In genomic region chr17:81976332-81977210, GRCh38 we compare ENCODE assay signal across 8 cellular contexts. TPM values are rescaled to one million over a fixed set of nuclear protein-coding genes. Genes with fewer than 3 reads are reported as not detected.
DNase-seq lines count a peak whose midpoint lies in the region; ATAC-seq and TF ChIP-seq lines count a peak whose summit lies in the region.

No MANE protein-coding gene starts in this region.

- H3K4me1 ChIP-seq in endodermal cell (ENCODE audit: control insufficient read depth, insufficient read depth, low read length) (no peaks in the 10 kb centered on the region), transverse colon (peaks cover 0 to 19% (median 13%) of the 10 kb centered on the region in 4 donors)
- H3K4me1 ChIP-seq in naive thymus-derived CD4-positive, alpha-beta T cell (ENCODE audit: control insufficient read depth in 2 of 2, insufficient read depth in 2 of 2, low read length in 2 of 2), result peaks cover 16 to 19% of the 10 kb centered on the region in 2 donors

- no peak overlapping the region for H3K27ac ChIP-seq in endodermal cell (ENCODE audit: low read depth, low read length)
- H3K27ac ChIP-seq in naive thymus-derived CD4-positive, alpha-beta T cell (ENCODE audit: low read depth, low read length), result peak overlapping the region; percentile 90
- peak overlapping the region; percentile 84 to 97 (median 94) for H3K27ac ChIP-seq in transverse colon

- CTCF ChIA-PET in naive thymus-derived CD4-positive, alpha-beta T cell (lab: Charles Lee), result interaction anchor here (1.9 kb wide), 1 partner anchor 9 kb away, joined by 8 read pairs; no protein-coding TSS in a partner anchor

- peaks cover 12% of the 10 kb centered on the region for H3K36me3 ChIP-seq in endodermal cell (ENCODE audit: control insufficient read depth, insufficient read depth, low read length)
- H3K36me3 ChIP-seq in naive thymus-derived CD4-positive, alpha-beta T cell (ENCODE audit: control insufficient read depth in 2 of 3, insufficient read depth in 3 of 3, low read length in 3 of 3), result peaks cover 0 to 7% (median 0%) of the 10 kb centered on the region in 3 experiments
- H3K36me3 ChIP-seq in transverse colon, result no peaks in the 10 kb centered on the region

- POLR2A ChIA-PET in naive thymus-derived CD4-positive, alpha-beta T cell (lab: Charles Lee), result interaction anchor here (0.6 to 1.6 kb wide), 5 partner anchors 9 to 121 kb away, joined by 3 to 23 read pairs (median 4); partner anchors contain the start of genes FASN and NOTUM

- ATAC-seq in activated CD4-positive, CD25-positive, alpha-beta regulatory T cell treated with anti-CD3 and anti-CD28 coated beads, Interleukin-2, amount 50 U/mL, for 24 hours, result peak; percentile 2 to 6
- peak; percentile 3 for ATAC-seq in naive thymus-derived CD4-positive, alpha-beta T cell
- ATAC-seq in GM19452 (IDR thresholded peaks at IDR 0.05; ENCODE audit: unreplicated experiment), result no peak

- H3K27me3 ChIP-seq in endodermal cell (ENCODE audit: control insufficient read depth, insufficient read depth, low read length, poor library complexity, severe bottlenecking), result peaks cover 6% of the 10 kb centered on the region
- H3K27me3 ChIP-seq in naive thymus-derived CD4-positive, alpha-beta T cell (ENCODE audit: control insufficient read depth in 2 of 2, insufficient read depth in 2 of 2, low read length in 2 of 2), result no peaks in the 10 kb centered on the region
- H3K27me3 ChIP-seq in transverse colon, result no peaks in the 10 kb centered on the region

- H3K9me3 ChIP-seq in endodermal cell (ENCODE audit: control insufficient read depth, low read length), result peaks cover 6% of the 10 kb centered on the region
- peaks cover 0 to 4% (median 0%) of the 10 kb centered on the region in 3 experiments for H3K9me3 ChIP-seq in naive thymus-derived CD4-positive, alpha-beta T cell (ENCODE audit: control insufficient read depth in 2 of 3, low read length in 3 of 3)
- H3K9me3 ChIP-seq in transverse colon, result no peaks in the 10 kb centered on the region

- H3K27me3 Mint-ChIP-seq in endodermal cell (ENCODE audit: insufficient read depth), result peaks cover 29% of the 10 kb centered on the region
- H3K27me3 Mint-ChIP-seq in naive thymus-derived CD4-positive, alpha-beta T cell, result peaks cover 0 to 7% (median 0%) of the 10 kb centered on the region in 5 donors

- TF ChIP-seq EP300 in transverse colon (IDR thresholded peaks at IDR 0.05; ENCODE audit: low read depth), result no peak

- in situ Hi-C loops in transverse colon (cut with MboI; ENCODE audit: low pct_ligation_motif_present in 1 of 4, low pct_unique_long_range_greater_than_20kb in 1 of 4, low sequenced_read_pairs in 3 of 4), result no loop called here

- intact Hi-C loops in naive thymus-derived CD4-positive, alpha-beta T cell (cut with micrococcal nuclease), result loop anchor here (1.0 to 2.0 kb wide), 7 partner anchors 8 to 122 kb away; partner anchors contain the start of genes LRRC45 (in 2 of the 2), DCXR (in 1 of the 2), FASN (in 1 of the 2) and NOTUM (in 1 of the 2)
- intact Hi-C loops in transverse colon (cut with DNase I; ENCODE audit: low total_unique reads), result no loop called here

- peak overlapping the region; percentile 70 for H3K4me3 Mint-ChIP-seq in endodermal cell
- H3K4me3 Mint-ChIP-seq in naive thymus-derived CD4-positive, alpha-beta T cell, result peak overlapping the region; percentile 93 to 99 (median 96)

- H3K27ac Mint-ChIP-seq in endodermal cell, result peak overlapping the region; percentile 87
- peak overlapping the region; percentile 94 to 99 (median 97) for H3K27ac Mint-ChIP-seq in naive thymus-derived CD4-positive, alpha-beta T cell

- H3K9ac ChIP-seq in endodermal cell (ENCODE audit: extremely low read depth, low read length, poor library complexity, severe bottlenecking), result peak overlapping the region; percentile 92

- H3K4me3 ChIP-seq in WI38 (ENCODE audit: low read depth, low read length) (peak overlapping the region; percentile 68), endodermal cell (ENCODE audit: low read length) (peak overlapping the region; percentile 82), transverse colon (peak overlapping the region; percentile 63 to 99 (median 78))
- peak overlapping the region; percentile 79 for H3K4me3 ChIP-seq in naive thymus-derived CD4-positive, alpha-beta T cell (ENCODE audit: low read length)

- no peak for TF ChIP-seq POLR2A in transverse colon (IDR thresholded peaks at IDR 0.05)

- peaks cover 15% of the 10 kb centered on the region for H3K36me3 Mint-ChIP-seq in endodermal cell (ENCODE audit: low read depth)
- H3K36me3 Mint-ChIP-seq in naive thymus-derived CD4-positive, alpha-beta T cell, result peaks cover 0 to 5% (median 4%) of the 10 kb centered on the region in 5 donors

- no peaks in the 10 kb centered on the region for H3K4me1 Mint-ChIP-seq in endodermal cell
- peaks cover 23 to 46% (median 33%) of the 10 kb centered on the region in 7 donors for H3K4me1 Mint-ChIP-seq in naive thymus-derived CD4-positive, alpha-beta T cell

- DNase-seq in activated CD4-positive, CD25-positive, alpha-beta regulatory T cell (lab: John Stamatoyannopoulos, UW), result no peak
- DNase-seq in LoVo (ENCODE audit: low spot score) (peak; percentile 11), endodermal cell (peak; percentile 83), transverse colon (peak; percentile 49)
- peak in 2 of 9 donors; percentile 30 to 44 for DNase-seq in naive thymus-derived CD4-positive, alpha-beta T cell

- TF ChIP-seq CTCF in WI38 (IDR thresholded peaks at IDR 0.05; ENCODE audit: low read depth, low read length), result no peak
- TF ChIP-seq CTCF in endodermal cell (conservative IDR thresholded peaks at IDR 0.05), result no peak
- no peak for TF ChIP-seq CTCF in transverse colon (IDR thresholded peaks at IDR 0.05)

- peaks cover 25% of the 10 kb centered on the region for H3K9me3 Mint-ChIP-seq in endodermal cell
- peaks cover 0 to 13% (median 0%) of the 10 kb centered on the region in 11 donors for H3K9me3 Mint-ChIP-seq in naive thymus-derived CD4-positive, alpha-beta T cell

- WGBS in endodermal cell (ENCODE audit: insufficient coverage in 1 of 2, insufficient read length in 1 of 2), 2 experiments, result 37 to 46% methylated on average over 18 to 30 of the region's 30 CpGs
- WGBS in transverse colon (ENCODE audit: low coverage in 1 of 2), 2 donors, result 26% methylated on average over 30 of the region's 30 CpGs; no CpG with 5 or more reads in 1 of the 2 donors

RNA-seq across cellular contexts. Expression of gene ASPSCR1, which starts 0.9 kb away (rescaled TPM):
- total RNA-seq in endodermal cell (10 to 100 TPM; 50.8 to 65.4 TPM), transverse colon (10 to 100 TPM; 21.0 to 61.7 (median 41.3) TPM)
- polyA plus RNA-seq in endodermal cell (2013, experiment 1 of 2), result 41.5 TPM
- polyA plus RNA-seq in endodermal cell (2013, experiment 2 of 2), result 30.3 TPM
- total RNA-seq in naive thymus-derived CD4-positive, alpha-beta T cell, result 10 to 100 TPM; 36.4 to 46.7 (median 46.0) TPM
- 10 to 100 TPM; 24.2 to 36.6 TPM for polyA plus RNA-seq in naive thymus-derived CD4-positive, alpha-beta T cell

RNA-seq across cellular contexts. Expression of gene NOTUM, which starts 15.6 kb away (rescaled TPM):
- total RNA-seq in endodermal cell, result 10 to 100 TPM; 12.5 to 26.3 TPM
- polyA plus RNA-seq in endodermal cell (2013, experiment 1 of 2), result 6.2 TPM
- polyA plus RNA-seq in endodermal cell (2013, experiment 2 of 2), result 5.0 TPM
- under 1 TPM in 1 of 5 experiments, not detected in 4; 0.82 TPM for total RNA-seq in naive thymus-derived CD4-positive, alpha-beta T cell
- under 1 TPM in 1 of 2 donors, not detected in 1; 0.35 TPM for polyA plus RNA-seq in naive thymus-derived CD4-positive, alpha-beta T cell
- total RNA-seq in transverse colon, result not detected

RNA-seq across cellular contexts. Expression of gene MYADML2, which starts 29.5 kb away (rescaled TPM):
- total RNA-seq in endodermal cell (not detected), transverse colon (not detected)
- polyA plus RNA-seq in endodermal cell (2013, experiment 1 of 2), result not detected
- not detected for polyA plus RNA-seq in endodermal cell (2013, experiment 2 of 2)
- total RNA-seq in naive thymus-derived CD4-positive, alpha-beta T cell, result not detected
- polyA plus RNA-seq in naive thymus-derived CD4-positive, alpha-beta T cell, result not detected

RNA-seq across cellular contexts. Expression of gene PYCR1, which starts 39.5 kb away (rescaled TPM):
- total RNA-seq in endodermal cell (100 to 1,000 TPM; 104 to 107 TPM), transverse colon (100 to 1,000 TPM in 1 of 4 donors, 10 to 100 TPM in 2, not detected in 1; 16.4 to 257 (median 20.5) TPM)
- polyA plus RNA-seq in endodermal cell (2013, experiment 1 of 2), result 100 TPM
- 91.8 TPM for polyA plus RNA-seq in endodermal cell (2013, experiment 2 of 2)
- total RNA-seq in naive thymus-derived CD4-positive, alpha-beta T cell, result 10 to 100 TPM in 1 of 5 experiments, 1 to 10 TPM in 4; 1.8 to 31.1 (median 2.3) TPM
- polyA plus RNA-seq in naive thymus-derived CD4-positive, alpha-beta T cell, result 1 to 10 TPM; 4.2 to 4.5 TPM

RNA-seq across cellular contexts. Expression of gene CENPX, which starts 46.1 kb away (rescaled TPM):
- 10 to 100 TPM; 80.0 to 85.0 TPM for total RNA-seq in endodermal cell
- 62.5 TPM for polyA plus RNA-seq in endodermal cell (2013, experiment 1 of 2)
- polyA plus RNA-seq in endodermal cell (2013, experiment 2 of 2), result 61.5 TPM
- total RNA-seq in naive thymus-derived CD4-positive, alpha-beta T cell, result 10 to 100 TPM; 25.5 to 71.8 (median 31.8) TPM
- polyA plus RNA-seq in naive thymus-derived CD4-positive, alpha-beta T cell, result 10 to 100 TPM; 62.3 to 72.7 TPM
- 100 to 1,000 TPM in 2 of 4 donors, 10 to 100 TPM in 2; 85.4 to 131 (median 104) TPM for total RNA-seq in transverse colon

Comparison
In these comparisons a context has a peak if more than half of its experiments do, and no peak if none do; other contexts are left out.
1. DNase-seq: peak in LoVo (single experiment), endodermal cell (single experiment) and transverse colon (single experiment); none in activated CD4-positive, CD25-positive, alpha-beta regulatory T cell (0 of 4).
2. RNA of gene NOTUM, which starts 15.6 kb away (total RNA-seq): 12.5 to 26.3 TPM in endodermal cell; 0.82 TPM in naive thymus-derived CD4-positive, alpha-beta T cell and not detected in transverse colon; every median in the first group is over 4 times any median in the second.
3. Peak in every context shown above with its lines, with median percentiles within 50 percentile points of each other: H3K4me3 ChIP-seq.